In genomic region chr1:186082235-186082937, GRCh38 we compare ENCODE assay signal across 1 cellular context.
TF ChIP-seq lines count a peak whose summit lies in the region.

No MANE protein-coding gene starts in this region.

TF ChIP-seq in K562, 482 proteins besides CTCF, POLR2A, EP300 and RAD21 (continued from another document and continues in another):
- TF ChIP-seq ZNF280A (IDR thresholded peaks at IDR 0.05; ENCODE audit: low read depth, partially characterized antibody) = no peak
- TF ChIP-seq CBX3 (IDR thresholded peaks at IDR 0.05; ENCODE audit: borderline replicate concordance in 1 of 2, low read length in 2 of 2) = peak in 1 of 2 experiments; percentile 96; a peak in 2 of 3 replicates
- TF ChIP-seq DMBX1 (CRISPR knock-in tag; IDR thresholded peaks at IDR 0.05; ENCODE audit: borderline replicate concordance) = peak; percentile 87
- TF ChIP-seq KDM2B (CRISPR knock-in tag; IDR thresholded peaks at IDR 0.05) = no peak
- TF ChIP-seq ZNF512 (tag; IDR thresholded peaks at IDR 0.05) = no peak
- TF ChIP-seq, protein P1, sequence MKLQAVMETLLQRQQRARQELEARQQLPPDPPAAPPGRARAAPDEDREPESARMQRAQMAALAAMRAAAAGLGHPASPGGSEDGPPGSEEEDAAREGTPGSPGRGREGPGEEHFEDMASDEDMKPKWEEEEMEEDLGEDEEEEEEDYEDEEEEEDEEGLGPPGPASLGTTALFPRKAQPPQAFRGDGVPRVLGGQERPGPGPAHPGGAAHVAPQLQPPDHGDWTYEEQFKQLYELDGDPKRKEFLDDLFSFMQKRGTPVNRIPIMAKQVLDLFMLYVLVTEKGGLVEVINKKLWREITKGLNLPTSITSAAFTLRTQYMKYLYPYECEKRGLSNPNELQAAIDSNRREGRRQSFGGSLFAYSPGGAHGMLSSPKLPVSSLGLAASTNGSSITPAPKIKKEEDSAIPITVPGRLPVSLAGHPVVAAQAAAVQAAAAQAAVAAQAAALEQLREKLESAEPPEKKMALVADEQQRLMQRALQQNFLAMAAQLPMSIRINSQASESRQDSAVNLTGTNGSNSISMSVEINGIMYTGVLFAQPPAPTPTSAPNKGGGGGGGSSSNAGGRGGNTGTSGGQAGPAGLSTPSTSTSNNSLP (IDR thresholded peaks at IDR 0.05; ENCODE audit: borderline replicate concordance, low read depth, low read length) = peak; percentile 82; the same call in 1 of the 2 replicates
- TF ChIP-seq, protein P2, sequence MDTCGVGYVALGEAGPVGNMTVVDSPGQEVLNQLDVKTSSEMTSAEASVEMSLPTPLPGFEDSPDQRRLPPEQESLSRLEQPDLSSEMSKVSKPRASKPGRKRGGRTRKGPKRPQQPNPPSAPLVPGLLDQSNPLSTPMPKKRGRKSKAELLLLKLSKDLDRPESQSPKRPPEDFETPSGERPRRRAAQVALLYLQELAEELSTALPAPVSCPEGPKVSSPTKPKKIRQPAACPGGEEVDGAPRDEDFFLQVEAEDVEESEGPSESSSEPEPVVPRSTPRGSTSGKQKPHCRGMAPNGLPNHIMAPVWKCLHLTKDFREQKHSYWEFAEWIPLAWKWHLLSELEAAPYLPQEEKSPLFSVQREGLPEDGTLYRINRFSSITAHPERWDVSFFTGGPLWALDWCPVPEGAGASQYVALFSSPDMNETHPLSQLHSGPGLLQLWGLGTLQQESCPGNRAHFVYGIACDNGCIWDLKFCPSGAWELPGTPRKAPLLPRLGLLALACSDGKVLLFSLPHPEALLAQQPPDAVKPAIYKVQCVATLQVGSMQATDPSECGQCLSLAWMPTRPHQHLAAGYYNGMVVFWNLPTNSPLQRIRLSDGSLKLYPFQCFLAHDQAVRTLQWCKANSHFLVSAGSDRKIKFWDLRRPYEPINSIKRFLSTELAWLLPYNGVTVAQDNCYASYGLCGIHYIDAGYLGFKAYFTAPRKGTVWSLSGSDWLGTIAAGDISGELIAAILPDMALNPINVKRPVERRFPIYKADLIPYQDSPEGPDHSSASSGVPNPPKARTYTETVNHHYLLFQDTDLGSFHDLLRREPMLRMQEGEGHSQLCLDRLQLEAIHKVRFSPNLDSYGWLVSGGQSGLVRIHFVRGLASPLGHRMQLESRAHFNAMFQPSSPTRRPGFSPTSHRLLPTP (IDR thresholded peaks at IDR 0.05; ENCODE audit: borderline replicate concordance, extremely low read depth, insufficient read length) = no peak
- TF ChIP-seq HDAC8 (tag; IDR thresholded peaks at IDR 0.05) = no peak
- TF ChIP-seq ZNF140 (CRISPR knock-in tag; IDR thresholded peaks at IDR 0.05) = 0 out of 2 replicates have a peak, but pooled peaks have one; percentile 20
- TF ChIP-seq, protein P3, sequence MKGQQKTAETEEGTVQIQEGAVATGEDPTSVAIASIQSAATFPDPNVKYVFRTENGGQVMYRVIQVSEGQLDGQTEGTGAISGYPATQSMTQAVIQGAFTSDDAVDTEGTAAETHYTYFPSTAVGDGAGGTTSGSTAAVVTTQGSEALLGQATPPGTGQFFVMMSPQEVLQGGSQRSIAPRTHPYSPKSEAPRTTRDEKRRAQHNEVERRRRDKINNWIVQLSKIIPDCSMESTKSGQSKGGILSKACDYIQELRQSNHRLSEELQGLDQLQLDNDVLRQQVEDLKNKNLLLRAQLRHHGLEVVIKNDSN (CRISPR knock-in tag; IDR thresholded peaks at IDR 0.05) = peak; percentile 82
- TF ChIP-seq ZNF57 (CRISPR knock-in tag; IDR thresholded peaks at IDR 0.05) = no peak
- TF ChIP-seq NRF1 (conservative IDR thresholded peaks at IDR 0.05 in 1 of 2, IDR thresholded peaks at IDR 0.05 in 1 of 2) = no peak
- no peak for TF ChIP-seq KDM4B (IDR thresholded peaks at IDR 0.05; ENCODE audit: borderline replicate concordance in 2 of 2, low read depth in 1 of 2)
- TF ChIP-seq ESRRA (IDR thresholded peaks at IDR 0.05; ENCODE audit: borderline replicate concordance, low read depth) = no peak
- TF ChIP-seq HIVEP1 (CRISPR knock-in tag; IDR thresholded peaks at IDR 0.05) = no peak
- TF ChIP-seq MYNN (IDR thresholded peaks at IDR 0.05) = peak; percentile 100
- peak; percentile 92 for TF ChIP-seq MYNN (CRISPR knock-in tag; IDR thresholded peaks at IDR 0.05)
- no peak for TF ChIP-seq ZNF644 (tag; IDR thresholded peaks at IDR 0.05; ENCODE audit: low read depth)
- TF ChIP-seq, protein P4, sequence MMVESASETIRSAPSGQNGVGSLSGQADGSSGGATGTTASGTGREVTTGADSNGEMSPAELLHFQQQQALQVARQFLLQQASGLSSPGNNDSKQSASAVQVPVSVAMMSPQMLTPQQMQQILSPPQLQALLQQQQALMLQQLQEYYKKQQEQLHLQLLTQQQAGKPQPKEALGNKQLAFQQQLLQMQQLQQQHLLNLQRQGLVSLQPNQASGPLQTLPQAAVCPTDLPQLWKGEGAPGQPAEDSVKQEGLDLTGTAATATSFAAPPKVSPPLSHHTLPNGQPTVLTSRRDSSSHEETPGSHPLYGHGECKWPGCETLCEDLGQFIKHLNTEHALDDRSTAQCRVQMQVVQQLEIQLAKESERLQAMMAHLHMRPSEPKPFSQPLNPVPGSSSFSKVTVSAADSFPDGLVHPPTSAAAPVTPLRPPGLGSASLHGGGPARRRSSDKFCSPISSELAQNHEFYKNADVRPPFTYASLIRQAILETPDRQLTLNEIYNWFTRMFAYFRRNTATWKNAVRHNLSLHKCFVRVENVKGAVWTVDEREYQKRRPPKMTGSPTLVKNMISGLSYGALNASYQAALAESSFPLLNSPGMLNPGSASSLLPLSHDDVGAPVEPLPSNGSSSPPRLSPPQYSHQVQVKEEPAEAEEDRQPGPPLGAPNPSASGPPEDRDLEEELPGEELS (CRISPR knock-in tag; IDR thresholded peaks at IDR 0.05; ENCODE audit: borderline replicate concordance) = no peak
- peak; percentile 86 to 94 for TF ChIP-seq TRIM24 (IDR thresholded peaks at IDR 0.05)
- TF ChIP-seq RFX1 (IDR thresholded peaks at IDR 0.05) = no peak
- TF ChIP-seq L3MBTL2 (IDR thresholded peaks at IDR 0.05) = peak; percentile 94
- no peak for TF ChIP-seq ZNF77 (CRISPR knock-in tag; IDR thresholded peaks at IDR 0.05)
- TF ChIP-seq KDM5B (IDR thresholded peaks at IDR 0.05; ENCODE audit: insufficient replicate concordance, low read depth, low read length) = no peak
- no peak for TF ChIP-seq ZBTB7A (IDR thresholded peaks at IDR 0.05; ENCODE audit: borderline replicate concordance, control insufficient read depth, low read depth, low read length)
- no peak for TF ChIP-seq ZNF212 (CRISPR knock-in tag; IDR thresholded peaks at IDR 0.05)
- TF ChIP-seq ZNF584 (CRISPR knock-in tag; IDR thresholded peaks at IDR 0.05; ENCODE audit: low read depth) = 0 out of 2 replicates have a peak, but pooled peaks have one; percentile 72
- TF ChIP-seq SPI1 (IDR thresholded peaks at IDR 0.05; ENCODE audit: borderline replicate concordance, low read depth, low read length) = peak; percentile 49
- TF ChIP-seq SMAD2 (IDR thresholded peaks at IDR 0.05; ENCODE audit: low read depth, low read length) = no peak
- peak; percentile 91 for TF ChIP-seq CBFA2T3 (IDR thresholded peaks at IDR 0.05)
- TF ChIP-seq PATZ1 (CRISPR knock-in tag; IDR thresholded peaks at IDR 0.05; ENCODE audit: borderline replicate concordance) = no peak
- no peak for TF ChIP-seq KAT8 (IDR thresholded peaks at IDR 0.05; ENCODE audit: low read depth)
- TF ChIP-seq RNF2 (IDR thresholded peaks at IDR 0.05) = peak; percentile 89
- TF ChIP-seq RBM34 (IDR thresholded peaks at IDR 0.05; ENCODE audit: borderline replicate concordance, insufficient read depth, low read length) = no peak
- peak; percentile 90 for TF ChIP-seq ELF1 (tag; IDR thresholded peaks at IDR 0.05)
- no peak for TF ChIP-seq BDP1 (IDR thresholded peaks at IDR 0.05; ENCODE audit: insufficient read depth, insufficient read length)
- no peak for TF ChIP-seq PPARD (CRISPR knock-in tag; IDR thresholded peaks at IDR 0.05)
- no peak for TF ChIP-seq IRF1 (CRISPR knock-in tag; IDR thresholded peaks at IDR 0.05; ENCODE audit: borderline replicate concordance)
- TF ChIP-seq ZNF75A (CRISPR knock-in tag; IDR thresholded peaks at IDR 0.05) = no peak
- peak; percentile 96 for TF ChIP-seq BRD9 (IDR thresholded peaks at IDR 0.05; ENCODE audit: low read depth, partially characterized antibody)
- no peak for TF ChIP-seq SUPT5H (IDR thresholded peaks at IDR 0.05)
- no peak for TF ChIP-seq CHD4 (IDR thresholded peaks at IDR 0.05; ENCODE audit: insufficient read depth, insufficient replicate concordance, low read depth, low read length, poor library complexity, severe bottlenecking)
- no peak for TF ChIP-seq ZNF740 (CRISPR knock-in tag; IDR thresholded peaks at IDR 0.05)
- no peak; a peak in 1 of 4 replicates for TF ChIP-seq ZNF740 (tag; IDR thresholded peaks at IDR 0.05)
- TF ChIP-seq MAFK (IDR thresholded peaks at IDR 0.05; ENCODE audit: low read length) = no peak
- TF ChIP-seq TAF9B (IDR thresholded peaks at IDR 0.05; ENCODE audit: partially characterized antibody) = peak; percentile 87
- TF ChIP-seq, protein P5, sequence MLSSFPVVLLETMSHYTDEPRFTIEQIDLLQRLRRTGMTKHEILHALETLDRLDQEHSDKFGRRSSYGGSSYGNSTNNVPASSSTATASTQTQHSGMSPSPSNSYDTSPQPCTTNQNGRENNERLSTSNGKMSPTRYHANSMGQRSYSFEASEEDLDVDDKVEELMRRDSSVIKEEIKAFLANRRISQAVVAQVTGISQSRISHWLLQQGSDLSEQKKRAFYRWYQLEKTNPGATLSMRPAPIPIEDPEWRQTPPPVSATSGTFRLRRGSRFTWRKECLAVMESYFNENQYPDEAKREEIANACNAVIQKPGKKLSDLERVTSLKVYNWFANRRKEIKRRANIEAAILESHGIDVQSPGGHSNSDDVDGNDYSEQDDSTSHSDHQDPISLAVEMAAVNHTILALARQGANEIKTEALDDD (IDR thresholded peaks at IDR 0.05) = peak; percentile 91
- no peak for TF ChIP-seq SIX5 (IDR thresholded peaks at IDR 0.05; ENCODE audit: borderline replicate concordance in 1 of 2, insufficient read depth in 1 of 2, low read depth in 1 of 2, low read length in 2 of 2)
- TF ChIP-seq XRCC5 (IDR thresholded peaks at IDR 0.05; ENCODE audit: low read depth, low read length) = no peak
- peak; percentile 82 for TF ChIP-seq GABPB1 (CRISPR knock-in tag; IDR thresholded peaks at IDR 0.05)
- no peak for TF ChIP-seq HNRNPK (IDR thresholded peaks at IDR 0.05; ENCODE audit: low read depth, low read length, poor library complexity, severe bottlenecking)
- no peak for TF ChIP-seq ZNF282 (CRISPR knock-in tag; IDR thresholded peaks at IDR 0.05)
- TF ChIP-seq ZNF3 (CRISPR knock-in tag; IDR thresholded peaks at IDR 0.05) = no peak
- TF ChIP-seq PURB (CRISPR knock-in tag; IDR thresholded peaks at IDR 0.05; ENCODE audit: low read depth) = no peak
- TF ChIP-seq NR2C1 (IDR thresholded peaks at IDR 0.05) = peak; percentile 33; the same call in 1 of the 2 replicates
- TF ChIP-seq NR2C1 (tag; IDR thresholded peaks at IDR 0.05) = no peak
- TF ChIP-seq TAF1 (IDR thresholded peaks at IDR 0.05; ENCODE audit: control insufficient read depth, extremely low read depth, insufficient read depth, low read length, severe bottlenecking) = peak; percentile 35
- no peak for TF ChIP-seq ERF (CRISPR knock-in tag; IDR thresholded peaks at IDR 0.05)
- peak; percentile 33; the same call in 1 of the 2 replicates for TF ChIP-seq ZNF24 (IDR thresholded peaks at IDR 0.05)
- no peak for TF ChIP-seq XRCC4 (IDR thresholded peaks at IDR 0.05; ENCODE audit: extremely low read depth, insufficient read depth, insufficient read length)
